Comparison of ENCODE assay signal across 11 cellular contexts in the genomic region with DNA sequence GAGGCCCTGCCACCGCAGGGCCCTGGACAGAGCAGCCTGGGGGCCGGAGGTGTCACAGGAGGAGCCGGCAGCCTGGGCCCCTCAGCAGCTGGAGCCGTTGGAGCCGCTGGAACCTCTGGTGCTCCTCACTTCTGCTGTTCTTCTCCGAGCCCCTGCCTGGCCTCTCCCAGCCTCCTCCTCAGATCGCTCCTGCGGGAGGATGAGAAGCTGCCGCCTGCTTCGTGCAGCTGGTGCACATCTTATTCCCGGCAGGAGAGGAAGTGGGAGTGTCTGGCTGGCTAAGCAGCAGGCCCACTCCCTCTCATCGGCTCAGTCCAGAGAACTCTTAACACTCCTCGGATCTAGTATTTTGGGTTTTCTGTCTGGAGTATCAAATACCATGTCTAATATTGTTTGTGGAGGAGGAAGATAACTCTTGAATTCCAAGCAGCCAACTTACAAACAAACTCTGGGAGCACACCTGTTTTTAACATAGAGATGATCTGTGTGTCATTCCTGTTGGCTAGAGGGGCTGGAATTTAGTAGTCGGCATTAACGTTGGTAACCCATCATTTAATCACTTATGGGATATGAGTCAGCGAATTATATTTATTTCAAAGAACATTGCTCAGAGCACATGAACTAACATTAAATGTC. TPM values are rescaled to one million over a fixed set of nuclear protein-coding genes. Genes with fewer than 3 reads are reported as not detected.
DNase-seq lines count a peak whose midpoint lies in the region; ATAC-seq and TF ChIP-seq lines count a peak whose summit lies in the region.
"Had no signal": no experiment of that assay in that cellular context is flagged by ENCODE, and none has a peak within 500 bp of the region (broad histone marks: within the 10 kb centered on the region; RNA-seq: fewer than 3 reads in every experiment).

No MANE protein-coding gene starts in this region.

- H3K27ac Mint-ChIP-seq in WTC11: peak overlapping the region; percentile 71
- H3K27ac Mint-ChIP-seq: activated B cell treated with CpG ODN at 0.5 μM for 24 hours; activated naive CD8-positive, alpha-beta T cell treated with anti-CD3 and anti-CD28 coated beads for 36 hours had no signal

- H3K27ac ChIP-seq in HCT116 (ENCODE audit: low read depth, low read length) (no peak overlapping the region), stomach (peak overlapping the region; percentile 63 to 70 (median 66))

- H3K9me3 ChIP-seq in HCT116 (ENCODE audit: control insufficient read depth in 1 of 2, insufficient read depth in 1 of 2, low read depth in 1 of 2, low read length in 2 of 2) (peaks cover 0 to 5% of the 10 kb centered on the region in 2 experiments; a peak in 1 of 4 replicates), stomach (no peaks in the 10 kb centered on the region)

- no peak for TF ChIP-seq EP300 in stomach (IDR thresholded peaks at IDR 0.05)

- peaks cover 29% of the 10 kb centered on the region for H3K36me3 Mint-ChIP-seq in WTC11
- H3K36me3 Mint-ChIP-seq: activated naive CD8-positive, alpha-beta T cell treated with anti-CD3 and anti-CD28 coated beads for 36 hours had no signal

- WGBS in stomach, 5 donors: 40 to 51% (median 44%) methylated on average over 11 to 16 of the region's 16 CpGs

- H3K27me3 ChIP-seq in HCT116 (ENCODE audit: insufficient read depth, low read length) (no peaks in the 10 kb centered on the region), stomach (no peaks in the 10 kb centered on the region)

- no peak for TF ChIP-seq RAD21 in HCT116 (IDR thresholded peaks at IDR 0.05; ENCODE audit: low read depth)

- intact Hi-C loops in HCT116 (cut with micrococcal nuclease) (no loop called here), stomach (cut with DNase I; ENCODE audit: low total_unique reads) (no loop called here)

- no peaks in the 10 kb centered on the region for H3K79me2 ChIP-seq in HCT116 (ENCODE audit: insufficient read depth, low read length)

- RAD21 ChIA-PET in HCT116 (lab: Charles Lee; ENCODE audit: low non-redundant PET in 1 of 2, low total read pairs in 2 of 2, uncharacterized antibody in 2 of 2, unreplicated experiment in 2 of 2): no interaction called here

- TF ChIP-seq POLR2A in HCT116 (IDR thresholded peaks at IDR 0.05; ENCODE audit: borderline replicate concordance, extremely low read depth, insufficient read depth, insufficient read length) (no peak), stomach (IDR thresholded peaks at IDR 0.05) (no peak)

- peaks cover 27 to 30% of the 10 kb centered on the region in 2 experiments for H3K4me1 ChIP-seq in HCT116 (ENCODE audit: control insufficient read depth in 1 of 2, insufficient read depth in 2 of 2, low read length in 2 of 2)
- peaks cover 34 to 60% (median 42%) of the 10 kb centered on the region in 4 donors for H3K4me1 ChIP-seq in stomach

- no peaks in the 10 kb centered on the region for H3K9me2 ChIP-seq in HCT116 (ENCODE audit: insufficient read depth)

- H2AFZ ChIP-seq in HCT116 (ENCODE audit: low read depth, low read length, poor library complexity, severe bottlenecking): no peak overlapping the region

- H3K9ac ChIP-seq in HCT116 (ENCODE audit: low read length): no peak overlapping the region

- no peaks in the 10 kb centered on the region for H4K20me1 ChIP-seq in HCT116 (ENCODE audit: insufficient read depth)

- H3K4me2 ChIP-seq in HCT116 (ENCODE audit: low read length): peak overlapping the region; percentile 52

- H3K4me1 Mint-ChIP-seq in WTC11: peaks cover 44% of the 10 kb centered on the region
- H3K4me1 Mint-ChIP-seq: activated B cell treated with CpG ODN at 0.5 μM for 24 hours; activated naive CD8-positive, alpha-beta T cell treated with anti-CD3 and anti-CD28 coated beads for 36 hours had no signal

- H3K4me3 ChIP-seq in HCT116 (replicated peaks in 1 of 2; ENCODE audit: low read depth in 1 of 2, low read length in 2 of 2) (no peak overlapping the region), stomach (no peak overlapping the region)
- H3K4me3 ChIP-seq: K562 had no signal

- TF ChIP-seq CTCF in HCT116 (IDR thresholded peaks at IDR 0.05 in 2 of 3, conservative IDR thresholded peaks at IDR 0.05 in 1 of 3; ENCODE audit: borderline replicate concordance in 1 of 3, insufficient read depth in 1 of 3, low read depth in 2 of 3, low read length in 2 of 3) (no peak), WTC11 (IDR thresholded peaks at IDR 0.05) (no peak), stomach (IDR thresholded peaks at IDR 0.05) (no peak)

- no peak overlapping the region for H3K4me3 Mint-ChIP-seq in WTC11
- H3K4me3 Mint-ChIP-seq: activated B cell treated with CpG ODN at 0.5 μM for 24 hours; activated naive CD8-positive, alpha-beta T cell treated with anti-CD3 and anti-CD28 coated beads for 36 hours had no signal

- DNase-seq in HCT116 (ENCODE audit: low read depth, low spot score): no peak
- DNase-seq in WTC11 (ENCODE audit: low spot score): peak; percentile 16
- peak; percentile 86 for DNase-seq in left kidney (ENCODE audit: low read depth, low spot score)
- DNase-seq in stomach: no peak
- no peak for DNase-seq in effector CD4-positive, alpha-beta T cell
- no peak for DNase-seq in SIG-M5 treated with dmso at 0.1 percent for 504 hours (lab: John Stamatoyannopoulos, UW; ENCODE audit: unreplicated experiment)
- DNase-seq: activated B cell treated with CpG ODN at 0.5 μM for 24 hours; activated naive CD8-positive, alpha-beta T cell treated with anti-CD3 and anti-CD28 coated beads for 36 hours; erythroblast had no signal

- no peaks in the 10 kb centered on the region for H3K27me3 Mint-ChIP-seq in WTC11 (ENCODE audit: low read depth)

- peaks cover 18% of the 10 kb centered on the region for H3K9me3 Mint-ChIP-seq in WTC11
- H3K9me3 Mint-ChIP-seq: activated naive CD8-positive, alpha-beta T cell treated with anti-CD3 and anti-CD28 coated beads for 36 hours had no signal

- no TSS peak for BruUV-seq in HCT116 (replicated peaks; lab: Mats Ljungman, UMichigan)

- CTCF ChIA-PET in HCT116 (lab: Charles Lee): no interaction called here
- CTCF ChIA-PET in WTC11 (lab: Charles Lee): no interaction called here

- H3K36me3 ChIP-seq in HCT116 (ENCODE audit: control insufficient read depth in 1 of 2, insufficient read depth in 2 of 2, low read length in 2 of 2) (no peaks in the 10 kb centered on the region), stomach (peaks cover 0 to 9% (median 4%) of the 10 kb centered on the region in 4 donors)

- POLR2A ChIA-PET in HCT116 (lab: Charles Lee): no interaction called here
- POLR2A ChIA-PET in WTC11 (lab: Charles Lee): no interaction called here

- ATAC-seq in HCT116 (no peak), WTC11 (peak; percentile 39), HG03280 (IDR thresholded peaks at IDR 0.05; ENCODE audit: unreplicated experiment) (no peak)
- ATAC-seq: K562 had no signal

TF ChIP-seq in HCT116, 20 proteins besides CTCF, POLR2A, EP300 and RAD21 (continues in another document):
- TF ChIP-seq YY1 (IDR thresholded peaks at IDR 0.05; ENCODE audit: extremely low read depth, insufficient replicate concordance, low read depth, low read length) (no peak), JUND (IDR thresholded peaks at IDR 0.05) (no peak), SP1 (IDR thresholded peaks at IDR 0.05; ENCODE audit: low read depth) (no peak), POLR2AphosphoS5 (IDR thresholded peaks at IDR 0.05; ENCODE audit: low read depth, low read length) (no peak), ZFX (IDR thresholded peaks at IDR 0.05) (no peak), CBX3 (IDR thresholded peaks at IDR 0.05; ENCODE audit: low read depth) (no peak), EZH2phosphoT487 (IDR thresholded peaks at IDR 0.05; ENCODE audit: borderline replicate concordance) (no peak), SRF (IDR thresholded peaks at IDR 0.05; ENCODE audit: low read depth) (no peak), ATF3 (IDR thresholded peaks at IDR 0.05) (no peak)

TF ChIP-seq in WTC11, 78 proteins besides CTCF, POLR2A, EP300 and RAD21 (continues in another document):
- no peak for TF ChIP-seq ELF4 (CRISPR knock-in tag; IDR thresholded peaks at IDR 0.05; ENCODE audit: low read depth)
- TF ChIP-seq FOXP1 (CRISPR knock-in tag; IDR thresholded peaks at IDR 0.05; ENCODE audit: borderline replicate concordance): no peak
- TF ChIP-seq ATF2 (CRISPR knock-in tag; IDR thresholded peaks at IDR 0.05; ENCODE audit: borderline replicate concordance, low read depth): no peak
- no peak for TF ChIP-seq CREM (CRISPR knock-in tag; IDR thresholded peaks at IDR 0.05)
- no peak for TF ChIP-seq MAX (CRISPR knock-in tag; IDR thresholded peaks at IDR 0.05)
- TF ChIP-seq, protein P1, sequence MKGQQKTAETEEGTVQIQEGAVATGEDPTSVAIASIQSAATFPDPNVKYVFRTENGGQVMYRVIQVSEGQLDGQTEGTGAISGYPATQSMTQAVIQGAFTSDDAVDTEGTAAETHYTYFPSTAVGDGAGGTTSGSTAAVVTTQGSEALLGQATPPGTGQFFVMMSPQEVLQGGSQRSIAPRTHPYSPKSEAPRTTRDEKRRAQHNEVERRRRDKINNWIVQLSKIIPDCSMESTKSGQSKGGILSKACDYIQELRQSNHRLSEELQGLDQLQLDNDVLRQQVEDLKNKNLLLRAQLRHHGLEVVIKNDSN (CRISPR knock-in tag; IDR thresholded peaks at IDR 0.05): no peak

RNA-seq across cellular contexts. Expression of gene RNF113B, which starts 37.1 kb away (rescaled TPM):
- total RNA-seq in HCT116 (2021; ENCODE audit: unreplicated experiment): not detected
- polyA plus RNA-seq in HCT116 (2012): not detected in 2 replicates
- total RNA-seq in WTC11 (2021): not detected in 3 replicates
- not detected for total RNA-seq in stomach
- polyA plus RNA-seq in stomach: not detected
- total RNA-seq: activated B cell treated with CpG ODN at 0.5 μM for 24 hours; activated naive CD8-positive, alpha-beta T cell treated with anti-CD3 and anti-CD28 coated beads for 36 hours; K562 had no signal

Comparison
In these comparisons a context has a peak if more than half of its experiments do, and no peak if none do; other contexts are left out.
1. DNase-seq: peak in WTC11 (single experiment) and left kidney (single experiment); none in HCT116 (single experiment), stomach (single experiment), effector CD4-positive, alpha-beta T cell (single experiment) and SIG-M5 treated with dmso at 0.1 percent for 504 hours (single experiment).